ENCODE assay signal across 11 cellular contexts in genomic region chr3:5071061-5071460, GRCh38. TPM values are rescaled to one million over a fixed set of nuclear protein-coding genes. Genes with fewer than 3 reads are reported as not detected.
A peak's percentile ranks its signal among the peaks of the same experiment; 100 is the strongest.
DNase-seq lines count a peak whose midpoint lies in the region; ATAC-seq, FAIRE-seq and TF ChIP-seq lines count a peak whose summit lies in the region.
"Had no signal": no experiment of that assay in that cellular context is flagged by ENCODE, and none has a peak within 500 bp of the region (broad histone marks: within the 10 kb centered on the region; RNA-seq: fewer than 3 reads in every experiment).

No MANE protein-coding gene starts in this region.

- DNase-seq in Daoy (ENCODE audit: low read depth) (peak; percentile 70), NOMO-1 (lab: John Stamatoyannopoulos, UW; ENCODE audit: unreplicated experiment in 2 of 2) (peak; percentile 47 to 72), endothelial cell of umbilical vein (ENCODE audit: low read depth, low spot score) (peak; percentile 26), occipital lobe (lab: John Stamatoyannopoulos, UW) (peak; percentile 25), GM12891 (ENCODE audit: insufficient read length, low spot score) (no peak), mucosa of gallbladder (ENCODE audit: low spot score) (no peak), dedifferentiated amniotic fluid mesenchymal stem cell (ENCODE audit: extremely low spot score) (no peak)
- DNase-seq: NCI-H1436 treated with DMSO at 0.1 percent for 48 hours, testis had no signal

- no peaks in the 10 kb centered on the region for H3K79me2 ChIP-seq in endothelial cell of umbilical vein (ENCODE audit: control insufficient read depth, insufficient read depth, low read length)

- BruUV-seq in endothelial cell of umbilical vein (replicated peaks; lab: Mats Ljungman, UMichigan): no TSS peak

- CTCF ChIA-PET in endothelial cell of umbilical vein (lab: Charles Lee): interaction anchor here (1.6 to 1.9 kb wide), 3 partner anchors 11 to 360 kb away, joined by 4 to 6 read pairs (median 5); no protein-coding TSS in a partner anchor

- peaks cover 6 to 8% of the 10 kb centered on the region in 2 experiments for H3K27me3 ChIP-seq in endothelial cell of umbilical vein (ENCODE audit: control insufficient read depth in 2 of 2, insufficient read depth in 2 of 2, low read length in 2 of 2)
- H3K27me3 ChIP-seq: testis had no signal

- no peaks in the 10 kb centered on the region for H3K9me3 ChIP-seq in endothelial cell of umbilical vein (replicated peaks; ENCODE audit: control insufficient read depth, insufficient read depth, low read length)
- H3K9me3 ChIP-seq: prostate gland, testis had no signal

- intact Hi-C loops in endothelial cell of umbilical vein (cut with micrococcal nuclease): no loop called here

- H3K4me2 ChIP-seq in endothelial cell of umbilical vein (ENCODE audit: insufficient read depth, low read length): no peak overlapping the region

- dilution Hi-C loops in endothelial cell of umbilical vein (cut with MboI; ENCODE audit: extremely low pct_ligation_motif_present, low sequenced_read_pairs): no loop called here

- no peak overlapping the region for H3K27ac ChIP-seq in endothelial cell of umbilical vein (ENCODE audit: insufficient read depth, low read depth, low read length)
- H3K27ac ChIP-seq: prostate gland, testis had no signal

- POLR2A ChIA-PET in endothelial cell of umbilical vein (lab: Charles Lee): no interaction called here

- no peak overlapping the region for H3K9ac ChIP-seq in endothelial cell of umbilical vein (replicated peaks; ENCODE audit: extremely low read depth, insufficient read depth, low read length)

- TF ChIP-seq CTCF in endothelial cell of umbilical vein (IDR thresholded peaks at IDR 0.05; ENCODE audit: extremely low read depth in 1 of 2, insufficient read depth in 1 of 2, low read depth in 1 of 2, low read length in 2 of 2): no peak

- TF ChIP-seq POLR2A in endothelial cell of umbilical vein (IDR thresholded peaks at IDR 0.05; ENCODE audit: low read depth, low read length): no peak
- no peak for TF ChIP-seq POLR2A in GM12891 (IDR thresholded peaks at IDR 0.05; ENCODE audit: low read depth, low read length)

- H3K36me3 ChIP-seq in endothelial cell of umbilical vein (ENCODE audit: control insufficient read depth in 2 of 2, extremely low read depth in 1 of 2, insufficient read depth in 2 of 2, low read length in 2 of 2): no peaks in the 10 kb centered on the region
- H3K36me3 ChIP-seq: prostate gland had no signal

- H2AFZ ChIP-seq in endothelial cell of umbilical vein (ENCODE audit: low read depth, low read length): no peak overlapping the region

- H3K9me1 ChIP-seq in endothelial cell of umbilical vein (replicated peaks; ENCODE audit: control insufficient read depth, extremely low read depth, insufficient read depth, low read length): no peaks in the 10 kb centered on the region

- H3K4me3 ChIP-seq in endothelial cell of umbilical vein (replicated peaks in 1 of 3; ENCODE audit: insufficient read depth in 1 of 3, low read depth in 1 of 3, low read length in 3 of 3): no peak overlapping the region
- H3K4me3 ChIP-seq: prostate gland, testis had no signal

- FAIRE-seq in endothelial cell of umbilical vein (lab: Jason Lieb, UNC): no peak
- FAIRE-seq in GM12891 (lab: Jason Lieb, UNC): no peak

- H3K4me1 ChIP-seq in endothelial cell of umbilical vein (ENCODE audit: control insufficient read depth, extremely low read depth, insufficient read depth, low read length): no peaks in the 10 kb centered on the region
- H3K4me1 ChIP-seq: prostate gland, testis had no signal

- H4K20me1 ChIP-seq in endothelial cell of umbilical vein (replicated peaks; ENCODE audit: control insufficient read depth, extremely low read depth, insufficient read depth, low read length): no peaks in the 10 kb centered on the region

- no peak for ATAC-seq in GM18502 (IDR thresholded peaks at IDR 0.05; ENCODE audit: poor library complexity, unreplicated experiment)

TF ChIP-seq in endothelial cell of umbilical vein, 7 proteins besides CTCF, POLR2A, EP300 and RAD21:
- TF ChIP-seq EZH2 (IDR thresholded peaks at IDR 0.05; ENCODE audit: borderline replicate concordance, low read depth, low read length, severe bottlenecking) (no peak), MAX (IDR thresholded peaks at IDR 0.05; ENCODE audit: insufficient read depth, insufficient read length) (no peak), MYC (IDR thresholded peaks at IDR 0.05; ENCODE audit: low read depth, low read length) (no peak), GATA2 (IDR thresholded peaks at IDR 0.05; ENCODE audit: insufficient read depth, insufficient read length, low read depth, low read length) (no peak)

TF ChIP-seq in GM12891, 5 proteins besides CTCF, POLR2A, EP300 and RAD21:
- no peak for TF ChIP-seq POLR2AphosphoS5 (IDR thresholded peaks at IDR 0.05; ENCODE audit: low read depth, low read length)

RNA-seq across cellular contexts. Expression of gene ARL8B, which starts 51.0 kb away (rescaled TPM):
- 33.4 and 35.8 TPM in 2 replicates for total RNA-seq in Daoy (2014; rRNA removed; shearing (Covaris generic))
- 58.0 and 58.2 TPM in 2 replicates for total RNA-seq in endothelial cell of umbilical vein
- polyA plus RNA-seq in endothelial cell of umbilical vein: 23.2 and 32.1 TPM in 2 replicates
- polyA plus RNA-seq in endothelial cell of umbilical vein (2011; cell fraction: cytosol; rRNA removed): 33.1 and 35.2 TPM in 2 replicates
- polyA plus RNA-seq in endothelial cell of umbilical vein (2011; cell fraction: nucleus; rRNA removed): 33.7 and 37.0 TPM in 2 replicates
- 42.1 and 59.3 TPM in 2 replicates for polyA plus RNA-seq in endothelial cell of umbilical vein (2012)
- polyA minus RNA-seq in endothelial cell of umbilical vein: 17.4 and 24.3 TPM in 2 replicates
- 11.4 TPM for polyA minus RNA-seq in endothelial cell of umbilical vein (2011; cell fraction: cytosol; rRNA and poly(A)+ RNA removed)
- polyA minus RNA-seq in endothelial cell of umbilical vein (2011; cell fraction: nucleus; rRNA and poly(A)+ RNA removed): 26.9 and 39.3 TPM in 2 replicates
- total RNA-seq in occipital lobe: 95.6 TPM
- polyA plus RNA-seq in GM12891 (2012; ENCODE audit: low read depth, missing spikeins): 33.2 TPM
- total RNA-seq in mucosa of gallbladder: 52.3 TPM

Comparison
In these comparisons a context has a peak if more than half of its experiments do, and no peak if none do; other contexts are left out.
1. DNase-seq: peak in Daoy (single experiment), NOMO-1 (2 of 2), endothelial cell of umbilical vein (single experiment) and occipital lobe (single experiment); none in GM12891 (single experiment), mucosa of gallbladder (single experiment) and dedifferentiated amniotic fluid mesenchymal stem cell (single experiment).